ENCODE assay signal across 17 cellular contexts in the genomic region with DNA sequence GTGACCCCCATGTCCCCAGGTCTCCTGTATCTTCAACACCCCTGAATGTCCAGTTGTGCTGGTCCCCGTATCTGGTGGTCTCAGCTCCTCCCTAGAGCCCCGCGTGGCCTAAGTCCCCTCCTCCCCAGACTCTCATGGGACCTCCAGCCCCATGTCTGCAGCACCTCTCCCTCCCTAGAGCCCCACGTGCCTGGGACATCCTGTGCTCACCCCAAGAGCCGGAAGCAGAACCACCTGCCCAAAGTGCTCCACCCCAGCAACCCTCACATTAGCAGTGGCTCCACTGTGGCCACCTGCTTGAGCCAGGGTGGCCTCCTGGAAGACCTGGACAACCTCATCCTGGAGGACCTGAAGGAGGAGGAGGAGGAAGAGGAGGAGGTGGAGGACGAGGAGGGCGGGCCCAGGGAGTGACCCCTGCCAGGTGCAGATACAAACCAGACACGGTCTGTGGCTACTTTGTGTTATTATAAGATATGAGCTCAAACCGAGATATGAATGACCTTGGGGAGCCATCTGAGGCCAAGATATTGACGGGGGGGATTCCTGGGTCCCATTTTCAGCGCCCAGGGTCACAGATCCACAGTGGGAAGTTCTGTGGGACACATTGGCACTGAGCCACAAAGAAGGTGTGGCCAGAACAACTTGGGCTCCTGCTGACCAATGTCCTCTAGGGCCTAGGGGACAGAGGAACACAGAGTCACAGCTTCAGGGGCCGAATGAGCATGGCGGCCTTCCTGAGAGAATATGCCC. TPM values are rescaled to one million over a fixed set of nuclear protein-coding genes. Genes with fewer than 3 reads are reported as not detected.
DNase-seq lines count a peak whose midpoint lies in the region; ATAC-seq and TF ChIP-seq lines count a peak whose summit lies in the region.
"Had no signal": no experiment of that assay in that cellular context is flagged by ENCODE, and none has a peak within 500 bp of the region (broad histone marks: within the 10 kb centered on the region; RNA-seq: fewer than 3 reads in every experiment).

No MANE protein-coding gene starts in this region.

- intact Hi-C loops in natural killer cell (cut with micrococcal nuclease) = no loop called here

- ATAC-seq in natural killer cell = no peak
- ATAC-seq in natural killer cell treated with Interleukin-12 subunit alpha and Interleukin-12 subunit beta and Interleukin-15 and Interleukin-18, amount 100 ng/mL, for 72 hours = no peak
- no peak for ATAC-seq in activated T-helper 17 cell treated with anti-CD3 and anti-CD28 coated beads, Interleukin-2, amount 50 U/mL, for 72 hours (replicated peaks)
- ATAC-seq in stimulated activated naive B cell treated with anti-CD40 and anti-IgM and Interleukin-4, amounts not matched to agents 10 μg/mL and 1 μg/mL and 100 μg/mL, for 72 hours (replicated peaks) = no peak
- ATAC-seq: upper lobe of right lung had no signal

- H3K27me3 Mint-ChIP-seq in natural killer cell (ENCODE audit: low read depth in 2 of 2) = no peaks in the 10 kb centered on the region
- no peaks in the 10 kb centered on the region for H3K27me3 Mint-ChIP-seq in natural killer cell treated with Interleukin-12 subunit alpha and Interleukin-12 subunit beta and Interleukin-15 and Interleukin-18, amount 100 ng/mL, for 72 hours
- H3K27me3 Mint-ChIP-seq in activated T-helper 17 cell treated with anti-CD3 and anti-CD28 coated beads, Interleukin-2, amount 50 U/mL, for 72 hours = no peaks in the 10 kb centered on the region
- no peaks in the 10 kb centered on the region for H3K27me3 Mint-ChIP-seq in stimulated activated naive B cell treated with anti-CD40 and anti-IgM and Interleukin-4, amounts not matched to agents 10 μg/mL and 1 μg/mL and 100 μg/mL, for 72 hours

- DNase-seq in natural killer cell = no peak
- no peak for DNase-seq in natural killer cell treated with Interleukin-12 subunit alpha and Interleukin-12 subunit beta and Interleukin-15 and Interleukin-18, amount 100 ng/mL, for 72 hours (ENCODE audit: low spot score)
- DNase-seq in stimulated activated naive B cell treated with anti-CD40 and anti-IgM and Interleukin-4, amounts not matched to agents 10 μg/mL and 1 μg/mL and 100 μg/mL, for 72 hours = no peak
- DNase-seq in islet precursor cell = no peak
- DNase-seq in stimulated activated naive CD4-positive, alpha-beta T cell (lab: John Stamatoyannopoulos, UW) = no peak
- DNase-seq: activated CD4-positive, alpha-beta T cell treated with anti-CD3 and anti-CD28 coated beads, Interleukin-2, amount 50 U/mL, for 48 hours; activated gamma-delta T cell treated with Interleukin-2 at 50 U/mL for 16 hours; dermis blood vessel endothelial cell; glutamatergic neuron; NCI-H1694; sigmoid colon; stimulated activated CD4-positive, alpha-beta T cell treated with anti-CD3 and anti-CD28 coated beads, Interleukin-4, amount 100 ng/mL, for 4 hours; T1000; upper lobe of right lung had no signal

- H3K36me3 Mint-ChIP-seq in natural killer cell = peaks cover 5% of the 10 kb centered on the region
- H3K36me3 Mint-ChIP-seq in natural killer cell treated with Interleukin-12 subunit alpha and Interleukin-12 subunit beta and Interleukin-15 and Interleukin-18, amount 100 ng/mL, for 72 hours = peaks cover 5% of the 10 kb centered on the region
- H3K36me3 Mint-ChIP-seq in activated T-helper 17 cell treated with anti-CD3 and anti-CD28 coated beads, Interleukin-2, amount 50 U/mL, for 72 hours (ENCODE audit: low read depth) = peaks cover 71% of the 10 kb centered on the region
- H3K36me3 Mint-ChIP-seq in stimulated activated naive B cell treated with anti-CD40 and anti-IgM and Interleukin-4, amounts not matched to agents 10 μg/mL and 1 μg/mL and 100 μg/mL, for 72 hours = peaks cover 59% of the 10 kb centered on the region in 2 donors

- no peak for TF ChIP-seq CTCF in natural killer cell (IDR thresholded peaks at IDR 0.05)

- H3K9me3 Mint-ChIP-seq in natural killer cell = no peaks in the 10 kb centered on the region
- H3K9me3 Mint-ChIP-seq in natural killer cell treated with Interleukin-12 subunit alpha and Interleukin-12 subunit beta and Interleukin-15 and Interleukin-18, amount 100 ng/mL, for 72 hours = no peaks in the 10 kb centered on the region
- H3K9me3 Mint-ChIP-seq in activated T-helper 17 cell treated with anti-CD3 and anti-CD28 coated beads, Interleukin-2, amount 50 U/mL, for 72 hours = no peaks in the 10 kb centered on the region
- H3K9me3 Mint-ChIP-seq in stimulated activated naive B cell treated with anti-CD40 and anti-IgM and Interleukin-4, amounts not matched to agents 10 μg/mL and 1 μg/mL and 100 μg/mL, for 72 hours = peaks cover 0 to 4% of the 10 kb centered on the region in 2 donors

- peak overlapping the region; percentile 2 for H3K4me3 Mint-ChIP-seq in natural killer cell
- no peak overlapping the region for H3K4me3 Mint-ChIP-seq in natural killer cell treated with Interleukin-12 subunit alpha and Interleukin-12 subunit beta and Interleukin-15 and Interleukin-18, amount 100 ng/mL, for 72 hours
- no peak overlapping the region for H3K4me3 Mint-ChIP-seq in activated T-helper 17 cell treated with anti-CD3 and anti-CD28 coated beads, Interleukin-2, amount 50 U/mL, for 72 hours
- H3K4me3 Mint-ChIP-seq in stimulated activated naive B cell treated with anti-CD40 and anti-IgM and Interleukin-4, amounts not matched to agents 10 μg/mL and 1 μg/mL and 100 μg/mL, for 72 hours = peak overlapping the region; percentile 8 to 28
- H3K4me3 Mint-ChIP-seq: mesothelial cell of epicardium had no signal

- H3K27ac Mint-ChIP-seq in natural killer cell = peak overlapping the region in 1 of 2 donors; percentile 74
- H3K27ac Mint-ChIP-seq in natural killer cell treated with Interleukin-12 subunit alpha and Interleukin-12 subunit beta and Interleukin-15 and Interleukin-18, amount 100 ng/mL, for 72 hours = peak overlapping the region in 1 of 2 donors; percentile 74
- peak overlapping the region; percentile 73 for H3K27ac Mint-ChIP-seq in activated T-helper 17 cell treated with anti-CD3 and anti-CD28 coated beads, Interleukin-2, amount 50 U/mL, for 72 hours
- H3K27ac Mint-ChIP-seq in stimulated activated naive B cell treated with anti-CD40 and anti-IgM and Interleukin-4, amounts not matched to agents 10 μg/mL and 1 μg/mL and 100 μg/mL, for 72 hours = peak overlapping the region; percentile 83
- H3K27ac Mint-ChIP-seq: brain, mesothelial cell of epicardium had no signal

- peaks cover 18 to 19% of the 10 kb centered on the region in 2 donors for H3K4me1 Mint-ChIP-seq in natural killer cell
- H3K4me1 Mint-ChIP-seq in natural killer cell treated with Interleukin-12 subunit alpha and Interleukin-12 subunit beta and Interleukin-15 and Interleukin-18, amount 100 ng/mL, for 72 hours (ENCODE audit: low read depth in 2 of 2) = peaks cover 13 to 26% of the 10 kb centered on the region in 2 donors
- H3K4me1 Mint-ChIP-seq in activated T-helper 17 cell treated with anti-CD3 and anti-CD28 coated beads, Interleukin-2, amount 50 U/mL, for 72 hours = peaks cover 7% of the 10 kb centered on the region
- H3K4me1 Mint-ChIP-seq in stimulated activated naive B cell treated with anti-CD40 and anti-IgM and Interleukin-4, amounts not matched to agents 10 μg/mL and 1 μg/mL and 100 μg/mL, for 72 hours = peaks cover 21 to 44% of the 10 kb centered on the region in 2 donors
- H3K4me1 Mint-ChIP-seq: mesothelial cell of epicardium had no signal

RNA-seq across cellular contexts. Expression of a gene that starts 6.0 kb away (rescaled TPM):
- 100 to 1,000 TPM; 107 to 111 (median 107) TPM for total RNA-seq in natural killer cell
- total RNA-seq in natural killer cell treated with Interleukin-12 subunit alpha and Interleukin-12 subunit beta and Interleukin-15 and Interleukin-18, amount 100 ng/mL, for 72 hours = 10 to 100 TPM; 61.9 to 83.1 TPM
- total RNA-seq in activated T-helper 17 cell treated with anti-CD3 and anti-CD28 coated beads, Interleukin-2, amount 50 U/mL, for 72 hours = 10 to 100 TPM; 52.5 to 65.0 TPM

RNA-seq across cellular contexts. Expression of a gene that starts 10.4 kb away (rescaled TPM):
- total RNA-seq in natural killer cell = 1 to 10 TPM; 2.9 to 5.5 (median 3.3) TPM
- total RNA-seq in natural killer cell treated with Interleukin-12 subunit alpha and Interleukin-12 subunit beta and Interleukin-15 and Interleukin-18, amount 100 ng/mL, for 72 hours = 1 to 10 TPM; 5.1 to 5.2 TPM
- 10 to 100 TPM in 1 of 2 donors, 1 to 10 TPM in 1; 5.7 to 47.0 TPM for total RNA-seq in activated T-helper 17 cell treated with anti-CD3 and anti-CD28 coated beads, Interleukin-2, amount 50 U/mL, for 72 hours
- total RNA-seq: sigmoid colon had no signal

RNA-seq across cellular contexts. Expression of a gene that starts 14.1 kb away (rescaled TPM):
- 10 to 100 TPM; 60.0 to 72.2 (median 69.2) TPM for total RNA-seq in natural killer cell
- total RNA-seq in natural killer cell treated with Interleukin-12 subunit alpha and Interleukin-12 subunit beta and Interleukin-15 and Interleukin-18, amount 100 ng/mL, for 72 hours = 100 to 1,000 TPM; 114 to 178 TPM
- 100 to 1,000 TPM; 205 to 372 TPM for total RNA-seq in activated T-helper 17 cell treated with anti-CD3 and anti-CD28 coated beads, Interleukin-2, amount 50 U/mL, for 72 hours

RNA-seq across cellular contexts. Expression of a gene that starts 19.4 kb away (rescaled TPM):
- total RNA-seq in natural killer cell = 10 to 100 TPM; 44.1 to 52.3 (median 51.0) TPM
- 10 to 100 TPM; 35.0 to 35.6 TPM for total RNA-seq in natural killer cell treated with Interleukin-12 subunit alpha and Interleukin-12 subunit beta and Interleukin-15 and Interleukin-18, amount 100 ng/mL, for 72 hours
- 100 to 1,000 TPM; 114 to 237 TPM for total RNA-seq in activated T-helper 17 cell treated with anti-CD3 and anti-CD28 coated beads, Interleukin-2, amount 50 U/mL, for 72 hours

RNA-seq across cellular contexts. Expression of a gene that starts 27.6 kb away (rescaled TPM):
- total RNA-seq in natural killer cell = 100 to 1,000 TPM; 377 to 471 (median 423) TPM
- 100 to 1,000 TPM; 245 to 329 TPM for total RNA-seq in natural killer cell treated with Interleukin-12 subunit alpha and Interleukin-12 subunit beta and Interleukin-15 and Interleukin-18, amount 100 ng/mL, for 72 hours
- total RNA-seq in activated T-helper 17 cell treated with anti-CD3 and anti-CD28 coated beads, Interleukin-2, amount 50 U/mL, for 72 hours = 100 to 1,000 TPM; 174 to 235 TPM

Comparison
In these comparisons a context has a peak if more than half of its experiments do, and no peak if none do; other contexts are left out.
1. H3K4me3 Mint-ChIP-seq: peak in natural killer cell (single experiment) and stimulated activated naive B cell treated with anti-CD40 and anti-IgM and Interleukin-4, amounts not matched to agents 10 μg/mL and 1 μg/mL and 100 μg/mL, for 72 hours (2 of 2); none in natural killer cell treated with Interleukin-12 subunit alpha and Interleukin-12 subunit beta and Interleukin-15 and Interleukin-18, amount 100 ng/mL, for 72 hours (single experiment) and activated T-helper 17 cell treated with anti-CD3 and anti-CD28 coated beads, Interleukin-2, amount 50 U/mL, for 72 hours (single experiment).